In genomic region chr16:86010680-86011141, GRCh38 we compare ENCODE assay signal across 25 cellular contexts.
DNase-seq lines count a peak whose midpoint lies in the region; ATAC-seq, FAIRE-seq and TF ChIP-seq lines count a peak whose summit lies in the region.
"Had no signal": no experiment of that assay in that cellular context is flagged by ENCODE, and none has a peak within 500 bp of the region (broad histone marks: within the 10 kb centered on the region; RNA-seq: fewer than 3 reads in every experiment).

No MANE protein-coding gene starts in this region.

- peaks cover 79% of the 10 kb centered on the region for H3K4me1 ChIP-seq in DOHH2 (ENCODE audit: control insufficient read depth, low read length)

- H3K4me3 Mint-ChIP-seq in IgD-negative memory B cell (peak overlapping the region in 3 of 4 donors; percentile 53 to 78 (median 57)), chondrocyte (ENCODE audit: unreplicated experiment) (no peak overlapping the region)
- H3K4me3 Mint-ChIP-seq in natural killer cell treated with Interleukin-12 subunit alpha and Interleukin-12 subunit beta and Interleukin-15 and Interleukin-18, amount 100 ng/mL, for 72 hours, result peak overlapping the region; percentile 36
- H3K4me3 Mint-ChIP-seq: activated CD4-positive, alpha-beta T cell treated with anti-CD3 and anti-CD28 coated beads, Interleukin-2, amount 10 ng/mL, durations not matched to agents 24 days and 14 days; activated naive CD8-positive, alpha-beta T cell treated with anti-CD3 and anti-CD28 coated beads, Interleukin-2, amount 50 U/mL, for 24 hours; CD14-positive monocyte; GM23338; HFFc6; naive thymus-derived CD4-positive, alpha-beta T cell; stimulated activated effector memory CD8-positive, alpha-beta T cell treated with anti-CD3 and anti-CD28 coated beads, Interleukin-12 subunit alpha, Interleukin-12 subunit beta, amount 100 ng/mL, for 72 hours had no signal

- TF ChIP-seq CTCF in DOHH2 (IDR thresholded peaks at IDR 0.05; ENCODE audit: low read depth, low read length, poor library complexity, severe bottlenecking) (no peak), chondrocyte (IDR thresholded peaks at IDR 0.05) (no peak)

- H3K27me3 Mint-ChIP-seq in IgD-negative memory B cell, result peaks cover 8% of the 10 kb centered on the region
- peaks cover 44% of the 10 kb centered on the region for H3K27me3 Mint-ChIP-seq in chondrocyte (ENCODE audit: low read depth)
- H3K27me3 Mint-ChIP-seq in natural killer cell treated with Interleukin-12 subunit alpha and Interleukin-12 subunit beta and Interleukin-15 and Interleukin-18, amount 100 ng/mL, for 72 hours, result no peaks in the 10 kb centered on the region

- peaks cover 0 to 5% (median 4%) of the 10 kb centered on the region in 3 donors for H3K9me3 Mint-ChIP-seq in IgD-negative memory B cell
- H3K9me3 Mint-ChIP-seq in chondrocyte (ENCODE audit: low read depth), result peaks cover 7% of the 10 kb centered on the region
- peaks cover 5% of the 10 kb centered on the region for H3K9me3 Mint-ChIP-seq in natural killer cell treated with Interleukin-12 subunit alpha and Interleukin-12 subunit beta and Interleukin-15 and Interleukin-18, amount 100 ng/mL, for 72 hours
- H3K9me3 Mint-ChIP-seq: HFFc6 had no signal

- H3K4me1 Mint-ChIP-seq in IgD-negative memory B cell, result peaks cover 33 to 60% (median 55%) of the 10 kb centered on the region in 3 donors
- no peaks in the 10 kb centered on the region for H3K4me1 Mint-ChIP-seq in chondrocyte (ENCODE audit: low read depth)
- peaks cover 37 to 41% of the 10 kb centered on the region in 2 donors for H3K4me1 Mint-ChIP-seq in natural killer cell treated with Interleukin-12 subunit alpha and Interleukin-12 subunit beta and Interleukin-15 and Interleukin-18, amount 100 ng/mL, for 72 hours (ENCODE audit: low read depth in 2 of 2)
- H3K4me1 Mint-ChIP-seq: GM23338 had no signal

- H3K36me3 ChIP-seq in DOHH2 (ENCODE audit: control insufficient read depth, low read length), result no peaks in the 10 kb centered on the region
- H3K36me3 ChIP-seq: heart left ventricle, spleen, thoracic aorta had no signal

- H3K9me3 ChIP-seq in DOHH2 (ENCODE audit: control insufficient read depth, insufficient read depth, low read length), result no peaks in the 10 kb centered on the region
- H3K9me3 ChIP-seq: heart left ventricle, spleen, thoracic aorta had no signal

- peaks cover 3% of the 10 kb centered on the region for H3K36me3 Mint-ChIP-seq in IgD-negative memory B cell
- peaks cover 2% of the 10 kb centered on the region for H3K36me3 Mint-ChIP-seq in chondrocyte (ENCODE audit: low read depth)
- H3K36me3 Mint-ChIP-seq in natural killer cell treated with Interleukin-12 subunit alpha and Interleukin-12 subunit beta and Interleukin-15 and Interleukin-18, amount 100 ng/mL, for 72 hours, result peaks cover 7% of the 10 kb centered on the region
- H3K36me3 Mint-ChIP-seq: CD14-positive monocyte had no signal

- H3K27me3 ChIP-seq in DOHH2 (ENCODE audit: control insufficient read depth, low read length), result no peaks in the 10 kb centered on the region
- H3K27me3 ChIP-seq: spleen had no signal

- peak overlapping the region; percentile 75 for H3K4me2 ChIP-seq in DOHH2 (ENCODE audit: low read length)
- H3K4me2 ChIP-seq: GM23338 had no signal

- DNase-seq in chondrocyte (ENCODE audit: low spot score), result peak; percentile 39
- peak; percentile 78 for DNase-seq in natural killer cell treated with Interleukin-12 subunit alpha and Interleukin-12 subunit beta and Interleukin-15 and Interleukin-18, amount 100 ng/mL, for 72 hours (ENCODE audit: low spot score)
- DNase-seq in frontal cortex (ENCODE audit: low spot score in 2 of 2), result no peak
- DNase-seq in NCI-H2081 treated with DMSO at 0.1 percent for 48 hours (lab: John Stamatoyannopoulos, UW), result no peak
- DNase-seq in NCI-H1436 treated with DMSO at 0.1 percent for 48 hours (lab: John Stamatoyannopoulos, UW), result no peak
- DNase-seq: activated CD4-positive, alpha-beta T cell treated with anti-CD3 and anti-CD28 coated beads, Interleukin-2, amount 10 ng/mL, durations not matched to agents 24 days and 14 days; activated naive CD8-positive, alpha-beta T cell treated with anti-CD3 and anti-CD28 coated beads, Interleukin-2, amount 50 U/mL, for 24 hours; heart left ventricle; HFFc6; MM.1S; naive thymus-derived CD4-positive, alpha-beta T cell; NCI-H1694; NCI-H526; retina; spleen; stimulated activated CD4-positive, alpha-beta T cell treated with anti-CD3 and anti-CD28 coated beads, Interleukin-2, amount 100 ng/mL, for 48 hours had no signal

- peak overlapping the region; percentile 46 for H3K4me3 ChIP-seq in DOHH2 (ENCODE audit: low read length)
- H3K4me3 ChIP-seq: GM23338, heart left ventricle, K562, spleen, thoracic aorta had no signal

- H3F3A ChIP-seq in DOHH2 (ENCODE audit: control insufficient read depth, insufficient read depth), result peaks cover 36% of the 10 kb centered on the region

- H3K27ac Mint-ChIP-seq in IgD-negative memory B cell, result peak overlapping the region in 2 of 3 donors; percentile 25 to 78
- H3K27ac Mint-ChIP-seq in chondrocyte (ENCODE audit: unreplicated experiment), result no peak overlapping the region
- peak overlapping the region in 1 of 2 donors; percentile 38 for H3K27ac Mint-ChIP-seq in natural killer cell treated with Interleukin-12 subunit alpha and Interleukin-12 subunit beta and Interleukin-15 and Interleukin-18, amount 100 ng/mL, for 72 hours
- H3K27ac Mint-ChIP-seq: activated CD4-positive, alpha-beta T cell treated with anti-CD3 and anti-CD28 coated beads, Interleukin-2, amount 10 ng/mL, durations not matched to agents 24 days and 14 days; activated naive CD8-positive, alpha-beta T cell treated with anti-CD3 and anti-CD28 coated beads, Interleukin-2, amount 50 U/mL, for 24 hours; CD14-positive monocyte; GM23338; HFFc6; naive thymus-derived CD4-positive, alpha-beta T cell; stimulated activated effector memory CD8-positive, alpha-beta T cell treated with anti-CD3 and anti-CD28 coated beads, Interleukin-12 subunit alpha, Interleukin-12 subunit beta, amount 100 ng/mL, for 72 hours had no signal

- no peaks in the 10 kb centered on the region for H4K20me1 ChIP-seq in DOHH2 (ENCODE audit: control insufficient read depth, insufficient read depth, low read depth, low read length)

- peak; percentile 82 to 90 for ATAC-seq in natural killer cell treated with Interleukin-12 subunit alpha and Interleukin-12 subunit beta and Interleukin-15 and Interleukin-18, amount 100 ng/mL, for 72 hours
- ATAC-seq in HG03108 (IDR thresholded peaks at IDR 0.05; ENCODE audit: unreplicated experiment), result no peak
- ATAC-seq: activated naive CD8-positive, alpha-beta T cell treated with anti-CD3 and anti-CD28 coated beads, Interleukin-2, amount 50 U/mL, for 24 hours; GM23338; heart left ventricle; K562; naive thymus-derived CD4-positive, alpha-beta T cell; stimulated activated effector memory CD8-positive, alpha-beta T cell treated with anti-CD3 and anti-CD28 coated beads, Interleukin-12 subunit alpha, Interleukin-12 subunit beta, amount 100 ng/mL, for 72 hours had no signal

- H3K79me2 ChIP-seq in DOHH2 (ENCODE audit: control insufficient read depth, low read length), result no peaks in the 10 kb centered on the region

- no peaks in the 10 kb centered on the region for H3K9me2 ChIP-seq in DOHH2 (replicated peaks; ENCODE audit: control insufficient read depth, low read length)

- peak overlapping the region; percentile 83 for H3K27ac ChIP-seq in DOHH2 (ENCODE audit: low read depth, low read length)
- H3K27ac ChIP-seq: heart left ventricle, thoracic aorta had no signal

- no peak for FAIRE-seq in frontal cortex (lab: Jason Lieb, UNC)
- FAIRE-seq: D721Med, K562 had no signal

Comparison
In these comparisons a context has a peak if more than half of its experiments do, and no peak if none do; other contexts are left out.
1. DNase-seq: peak in chondrocyte (single experiment) and natural killer cell treated with Interleukin-12 subunit alpha and Interleukin-12 subunit beta and Interleukin-15 and Interleukin-18, amount 100 ng/mL, for 72 hours (single experiment); none in frontal cortex (0 of 2), NCI-H2081 treated with DMSO at 0.1 percent for 48 hours (single experiment) and NCI-H1436 treated with DMSO at 0.1 percent for 48 hours (single experiment).